12 cellular contexts compared by ENCODE assay signal in genomic region chr6:36752187-36752885, GRCh38. TPM values are rescaled to one million over a fixed set of nuclear protein-coding genes. Genes with fewer than 3 reads are reported as not detected.
DNase-seq lines count a peak whose midpoint lies in the region; ATAC-seq, FAIRE-seq and TF ChIP-seq lines count a peak whose summit lies in the region.
"Had no signal": no experiment of that assay in that cellular context is flagged by ENCODE, and none has a peak within 500 bp of the region (broad histone marks: within the 10 kb centered on the region; RNA-seq: fewer than 3 reads in every experiment).

No MANE protein-coding gene starts in this region.

- 67 to 79% methylated on average over 6 of the region's 6 CpGs for WGBS in pancreas, 2 donors

- no peaks in the 10 kb centered on the region for H3K4me1 ChIP-seq in pancreas

- peak overlapping the region in 1 of 2 donors; percentile 72 for H3K4me3 Mint-ChIP-seq in activated T-cell treated with anti-CD3 and anti-CD28 coated beads, Interleukin-2, amount 50 U/mL, for 72 hours

- DNase-seq in NCI-H2171 treated with DMSO at 0.1 percent for 48 hours (lab: John Stamatoyannopoulos, UW) (peak; percentile 36), NCI-H2171 (lab: John Stamatoyannopoulos, UW) (no peak), NCI-H1105 treated with DMSO at 0.1 percent for 48 hours (lab: John Stamatoyannopoulos, UW) (peak; percentile 81), pancreas (peak in 1 of 6 donors; percentile 23), NCI-H345 (lab: John Stamatoyannopoulos, UW) (no peak), LoVo (ENCODE audit: low spot score) (no peak)
- DNase-seq in activated T-cell treated with anti-CD3 and anti-CD28 coated beads, Interleukin-2, amount 50 U/mL, for 72 hours, result peak in 1 of 2 donors; percentile 9
- DNase-seq: central memory CD4-positive, alpha-beta T cell; stimulated activated CD8-positive, alpha-beta memory T cell treated with anti-CD3 and anti-CD28 coated beads, Interleukin-4, amount 100 ng/mL, for 48 hours had no signal

- peaks cover 7 to 9% of the 10 kb centered on the region in 2 donors for H3K36me3 Mint-ChIP-seq in activated T-cell treated with anti-CD3 and anti-CD28 coated beads, Interleukin-2, amount 50 U/mL, for 72 hours (ENCODE audit: insufficient read depth in 2 of 2)

- no peaks in the 10 kb centered on the region for H3K36me3 ChIP-seq in pancreas

- no peaks in the 10 kb centered on the region for H3K27me3 ChIP-seq in pancreas

- peaks cover 58% of the 10 kb centered on the region for H3K4me1 Mint-ChIP-seq in activated T-cell treated with anti-CD3 and anti-CD28 coated beads, Interleukin-2, amount 50 U/mL, for 72 hours (ENCODE audit: low read depth)

- FAIRE-seq in pancreas (lab: Jason Lieb, UNC), result no peak
- FAIRE-seq: A204.1, TTC549 had no signal

- H3K9me3 ChIP-seq in pancreas, result no peaks in the 10 kb centered on the region

- no peaks in the 10 kb centered on the region for H3K27me3 Mint-ChIP-seq in activated T-cell treated with anti-CD3 and anti-CD28 coated beads, Interleukin-2, amount 50 U/mL, for 72 hours (ENCODE audit: low read depth)

- peaks cover 2 to 4% of the 10 kb centered on the region in 2 donors for H3K9me3 Mint-ChIP-seq in activated T-cell treated with anti-CD3 and anti-CD28 coated beads, Interleukin-2, amount 50 U/mL, for 72 hours

- peak; percentile 10 to 43 for ATAC-seq in activated T-cell treated with anti-CD3 and anti-CD28 coated beads, Interleukin-2, amount 50 U/mL, for 72 hours (replicated peaks in 1 of 2)
- ATAC-seq in pancreas (peak in 3 of 4 donors; percentile 26 to 38 (median 30)), HG03135 (IDR thresholded peaks at IDR 0.05; ENCODE audit: unreplicated experiment) (no peak)

- TF ChIP-seq CTCF in pancreas (IDR thresholded peaks at IDR 0.05), result no peak

- no peak overlapping the region for H3K27ac Mint-ChIP-seq in activated T-cell treated with anti-CD3 and anti-CD28 coated beads, Interleukin-2, amount 50 U/mL, for 72 hours

- H3K27ac ChIP-seq in pancreas, result no peak overlapping the region

- intact Hi-C loops in pancreas (cut with DNase I), result no loop called here

- no peak overlapping the region for H3K4me3 ChIP-seq in pancreas

RNA-seq across cellular contexts. Expression of gene RAB44, which starts 54.7 kb away (rescaled TPM):
- total RNA-seq in activated T-cell treated with anti-CD3 and anti-CD28 coated beads, Interleukin-2, amount 50 U/mL, for 72 hours, result under 1 TPM; 0.05 to 0.09 TPM
- total RNA-seq in pancreas, result under 1 TPM in 5 of 6 donors, not detected in 1; 0.04 to 0.09 (median 0.09) TPM
- polyA plus RNA-seq in pancreas, result under 1 TPM; 0.04 to 0.14 TPM

Comparison
In these comparisons a context has a peak if more than half of its experiments do, and no peak if none do; other contexts are left out.
1. DNase-seq: peak in NCI-H2171 treated with DMSO at 0.1 percent for 48 hours (single experiment) and NCI-H1105 treated with DMSO at 0.1 percent for 48 hours (single experiment); none in NCI-H2171 (single experiment), NCI-H345 (single experiment) and LoVo (single experiment).